ENCODE assay signal across 18 cellular contexts in the genomic region with DNA sequence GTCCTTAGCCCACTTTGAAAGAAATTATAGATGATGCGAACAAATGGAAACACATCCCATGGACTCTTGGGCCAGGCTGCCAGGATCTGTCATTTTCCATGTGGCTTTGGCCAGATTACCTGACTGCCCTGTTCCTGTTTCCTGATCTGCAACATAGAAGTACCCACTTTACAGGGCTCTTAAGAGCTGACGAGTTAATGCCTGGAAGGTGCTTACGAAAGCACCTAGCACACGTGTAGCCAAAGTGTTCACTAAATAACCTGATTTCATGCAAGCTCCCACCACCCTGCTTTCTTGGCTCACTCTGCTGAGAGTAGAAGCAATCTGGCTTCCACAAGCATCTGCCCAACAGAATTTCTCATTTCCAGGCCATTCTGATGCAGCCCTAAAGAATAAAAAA.
DNase-seq lines count a peak whose midpoint lies in the region; ATAC-seq and TF ChIP-seq lines count a peak whose summit lies in the region.
"Had no signal": no experiment of that assay in that cellular context is flagged by ENCODE, and none has a peak within 500 bp of the region (broad histone marks: within the 10 kb centered on the region; RNA-seq: fewer than 3 reads in every experiment).

No MANE protein-coding gene starts in this region.

- no peaks in the 10 kb centered on the region for H3K27me3 ChIP-seq in lung (ENCODE audit: control insufficient read depth, insufficient read depth)
- H3K27me3 ChIP-seq in upper lobe of right lung: no peaks in the 10 kb centered on the region
- H3K27me3 ChIP-seq: MG63 had no signal

- intact Hi-C loops in upper lobe of right lung (cut with DNase I): loop anchor here (5.0 kb wide), 1 partner anchor 143 kb away; no protein-coding TSS in a partner anchor

- H3K4me3 ChIP-seq in lung (no peak overlapping the region), upper lobe of right lung (no peak overlapping the region)
- H3K4me3 ChIP-seq: HAP-1, MG63 had no signal

- H3K4me1 ChIP-seq in lung (ENCODE audit: control insufficient read depth in 2 of 2, insufficient read depth in 2 of 2, low read length in 2 of 2) (no peaks in the 10 kb centered on the region), upper lobe of right lung (no peaks in the 10 kb centered on the region)
- H3K4me1 ChIP-seq: HAP-1 had no signal

- peak; percentile 11; the same call in 1 of the 2 replicates for TF ChIP-seq CTCF in VCaP (conservative IDR thresholded peaks at IDR 0.05)
- TF ChIP-seq CTCF in lung (IDR thresholded peaks at IDR 0.05; ENCODE audit: control extremely low read depth, extremely low read depth): no peak
- no peak for TF ChIP-seq CTCF in upper lobe of right lung (IDR thresholded peaks at IDR 0.05)

- DNase-seq in DMS53 (lab: John Stamatoyannopoulos, UW) (peak; percentile 21), DMS53 treated with DMSO at 0.1 percent for 48 hours (lab: John Stamatoyannopoulos, UW; ENCODE audit: unreplicated experiment) (no peak), lung (ENCODE audit: low spot score) (peak; percentile 48), upper lobe of right lung (no peak), HuH-7.5 (ENCODE audit: low spot score) (no peak)
- DNase-seq: 8988T, Calu3, GOT3, IMR-90, KG1, MG63, NCI-H446 treated with DMSO at 0.1 percent for 48 hours, NCI-H69, SHP77 treated with DMSO at 0.1 percent for 48 hours had no signal

- H3K27ac ChIP-seq in VCaP (no peak overlapping the region), lung (ENCODE audit: low read depth in 1 of 2, low read length in 1 of 2) (peak overlapping the region in 1 of 2 donors; percentile 20), upper lobe of right lung (no peak overlapping the region)

- H3K9me3 ChIP-seq in lung (ENCODE audit: control insufficient read depth in 2 of 2, insufficient read depth in 1 of 2, low read length in 1 of 2): peaks cover 0 to 2% of the 10 kb centered on the region in 2 donors
- H3K9me3 ChIP-seq in upper lobe of right lung: no peaks in the 10 kb centered on the region
- H3K9me3 ChIP-seq: HAP-1, MG63 had no signal

- 69 to 84% methylated on average over 4 of the region's 4 CpGs for WGBS in lung, 2 donors

- H3K36me3 ChIP-seq in lung (ENCODE audit: control insufficient read depth in 2 of 2, insufficient read depth in 2 of 2, low read length in 2 of 2) (no peaks in the 10 kb centered on the region), upper lobe of right lung (no peaks in the 10 kb centered on the region)
- H3K36me3 ChIP-seq: HAP-1, MG63 had no signal

- peak; percentile 82 for ATAC-seq in lung (ENCODE audit: insufficient read depth, low FRiP score)
- peak; percentile 93 for ATAC-seq in upper lobe of right lung
- no peak for ATAC-seq in GM19397 (IDR thresholded peaks at IDR 0.05; ENCODE audit: unreplicated experiment)
- no peak for ATAC-seq in GM21723 (IDR thresholded peaks at IDR 0.05; ENCODE audit: unreplicated experiment)

Comparison
In these comparisons a context has a peak if more than half of its experiments do, and no peak if none do; other contexts are left out.
1. DNase-seq: peak in DMS53 (single experiment) and lung (single experiment); none in DMS53 treated with DMSO at 0.1 percent for 48 hours (single experiment), upper lobe of right lung (single experiment) and HuH-7.5 (single experiment).
2. ATAC-seq: peak in lung (single experiment) and upper lobe of right lung (single experiment); none in GM19397 (single experiment) and GM21723 (single experiment).